1 cellular context compared by ENCODE assay signal in genomic region chr22:39290724-39291161, GRCh38.
TF ChIP-seq lines count a peak whose summit lies in the region.

No MANE protein-coding gene starts in this region.

TF ChIP-seq in K562, 482 proteins besides CTCF, POLR2A, EP300 and RAD21 (continued from another document):
- TF ChIP-seq JUN (IDR thresholded peaks at IDR 0.05; ENCODE audit: borderline replicate concordance, low read depth, low read length) (0 out of 2 replicates have a peak, but pooled peaks have one; percentile 47), JUN (CRISPR knock-in tag; IDR thresholded peaks at IDR 0.05; ENCODE audit: borderline replicate concordance) (no peak), MGA (IDR thresholded peaks at IDR 0.05) (peak; percentile 71), ATF3 (IDR thresholded peaks at IDR 0.05) (peak; percentile 38), ATF3 (CRISPR knock-in tag; conservative IDR thresholded peaks at IDR 0.05) (no peak), E2F6 (IDR thresholded peaks at IDR 0.05; ENCODE audit: borderline replicate concordance in 1 of 2, extremely low read depth in 1 of 2, insufficient read depth in 1 of 2, insufficient read length in 1 of 2, low read depth in 1 of 2, low read length in 1 of 2, poor library complexity in 1 of 2, severe bottlenecking in 1 of 2) (peak; percentile 15 to 57), MAX (CRISPR knock-in tag; IDR thresholded peaks at IDR 0.05) (peak; percentile 62), HLTF (IDR thresholded peaks at IDR 0.05) (no peak), ZBTB7A (IDR thresholded peaks at IDR 0.05; ENCODE audit: borderline replicate concordance, control insufficient read depth, low read depth, low read length) (peak; percentile 27; the same call in 1 of the 2 replicates), ZC3H11A (IDR thresholded peaks at IDR 0.05; ENCODE audit: low read depth, low read length) (no peak), NFIC (IDR thresholded peaks at IDR 0.05) (peak; percentile 60), ZFX (CRISPR knock-in tag; IDR thresholded peaks at IDR 0.05) (peak; percentile 67), ZNF592 (IDR thresholded peaks at IDR 0.05) (peak; percentile 61; the same call in 1 of the 2 replicates), CBFB (CRISPR knock-in tag; IDR thresholded peaks at IDR 0.05) (no peak)
